In the genomic region with DNA sequence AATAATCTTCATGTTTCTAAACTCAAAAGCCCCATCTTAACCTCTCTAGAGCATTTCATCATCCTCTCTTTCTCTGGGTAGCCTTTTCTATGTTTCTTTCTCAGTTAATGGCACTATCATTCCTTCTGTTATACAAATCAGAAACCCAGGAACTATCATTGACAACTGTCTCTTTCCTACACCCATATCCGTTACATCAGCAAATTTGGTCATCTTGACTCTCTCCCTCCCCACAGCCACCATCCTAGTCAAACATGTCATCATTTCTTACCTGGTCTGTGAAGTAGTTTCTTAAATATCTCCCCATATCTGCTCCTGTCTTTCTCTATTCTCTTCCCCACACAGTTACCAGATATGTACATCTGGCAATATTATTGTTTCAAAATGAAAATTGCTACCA, we compare ENCODE assay signal across 8 cellular contexts.
"Had no signal": no experiment of that assay in that cellular context is flagged by ENCODE, and none has a peak within 500 bp of the region (broad histone marks: within the 10 kb centered on the region; RNA-seq: fewer than 3 reads in every experiment).

No MANE protein-coding gene starts in this region.

- DNase-seq: GDM1, GF-D8 had no signal

- ATAC-seq: GM12878 had no signal

- FAIRE-seq: G401.6, GM12878, GM12891, GM12892, GM18507, GM19239 had no signal

- H3K4me3 ChIP-seq: GM12878 had no signal
